ENCODE assay signal across 8 cellular contexts in genomic region chr3:52248816-52249547, GRCh38. TPM values are rescaled to one million over a fixed set of nuclear protein-coding genes. Genes with fewer than 3 reads are reported as not detected.
DNase-seq lines count a peak whose midpoint lies in the region; ATAC-seq and TF ChIP-seq lines count a peak whose summit lies in the region.

No MANE protein-coding gene starts in this region.

- H3K9me2 ChIP-seq in MM.1S (replicated peaks; ENCODE audit: insufficient read depth, low read length), result no peaks in the 10 kb centered on the region

- peaks cover 20% of the 10 kb centered on the region for H3K36me3 Mint-ChIP-seq in activated naive CD4-positive, alpha-beta T cell treated with anti-CD3 and anti-CD28 coated beads, Interleukin-2, amount 50 U/mL, for 24 hours

- POLR2A ChIA-PET in A673 (lab: Charles Lee; ENCODE audit: low non-redundant PET), result interaction anchor here (0.6 kb wide), 1 partner anchor 10 kb away, joined by 3 read pairs; the partner anchor contains the start of gene TWF2

- H3K9me3 Mint-ChIP-seq in activated naive CD4-positive, alpha-beta T cell treated with anti-CD3 and anti-CD28 coated beads, Interleukin-2, amount 50 U/mL, for 24 hours, result no peaks in the 10 kb centered on the region

- CTCF ChIA-PET in A673 (lab: Charles Lee), result no interaction called here

- peaks cover 84% of the 10 kb centered on the region for H3K4me1 Mint-ChIP-seq in activated naive CD4-positive, alpha-beta T cell treated with anti-CD3 and anti-CD28 coated beads, Interleukin-2, amount 50 U/mL, for 24 hours

- no peak overlapping the region for H3K4me3 Mint-ChIP-seq in activated naive CD4-positive, alpha-beta T cell treated with anti-CD3 and anti-CD28 coated beads, Interleukin-2, amount 50 U/mL, for 24 hours

- no peaks in the 10 kb centered on the region for H4K20me1 ChIP-seq in MM.1S (ENCODE audit: insufficient read depth, low read length)

- H3K4me1 ChIP-seq in A673 (ENCODE audit: insufficient read depth, low read length, poor library complexity, severe bottlenecking) (no peaks in the 10 kb centered on the region), MM.1S (ENCODE audit: low read length) (peaks cover 21% of the 10 kb centered on the region)

- peaks cover 22% of the 10 kb centered on the region for H3F3A ChIP-seq in MM.1S (ENCODE audit: insufficient read depth, low read length)

- peaks cover 6% of the 10 kb centered on the region for H3K36me3 ChIP-seq in A673 (ENCODE audit: insufficient read depth, low read length, poor library complexity, severe bottlenecking)
- H3K36me3 ChIP-seq in MM.1S (replicated peaks; ENCODE audit: insufficient read depth, low read length), result no peaks in the 10 kb centered on the region

- no peaks in the 10 kb centered on the region for H3K27me3 ChIP-seq in A673 (replicated peaks; ENCODE audit: insufficient read depth, low read depth, low read length, poor library complexity)
- no peaks in the 10 kb centered on the region for H3K27me3 ChIP-seq in MM.1S (replicated peaks; ENCODE audit: insufficient read depth, low read length)

- no peak overlapping the region for H3K9ac ChIP-seq in MM.1S (ENCODE audit: low read length)

- DNase-seq in A673 (ENCODE audit: low spot score) (peak; percentile 20), GM13977 (ENCODE audit: low spot score) (peak; percentile 14), kidney tubule cell (ENCODE audit: low spot score) (peak; percentile 39), MM.1S (no peak), NOMO-1 treated with DMSO at 0.1 percent for 48 hours (lab: John Stamatoyannopoulos, UW; ENCODE audit: unreplicated experiment) (no peak)

- BruUV-seq in A673 (replicated peaks; lab: Mats Ljungman, UMichigan), result no TSS peak

- no peak overlapping the region for H2AFZ ChIP-seq in MM.1S (ENCODE audit: low read length)

- intact Hi-C loops in A673 (cut with micrococcal nuclease; ENCODE audit: unreplicated experiment), result no loop called here

- H3K27ac Mint-ChIP-seq in activated naive CD4-positive, alpha-beta T cell treated with anti-CD3 and anti-CD28 coated beads, Interleukin-2, amount 50 U/mL, for 24 hours, result peak overlapping the region; percentile 85

- TF ChIP-seq CTCF in A673 (conservative IDR thresholded peaks at IDR 0.05; ENCODE audit: low read depth, low read length) (no peak), GM13977 (IDR thresholded peaks at IDR 0.05; ENCODE audit: extremely low read depth, insufficient read depth, missing control alignments) (no peak), MM.1S (IDR thresholded peaks at IDR 0.05; ENCODE audit: low read length) (no peak)

- H3K27ac ChIP-seq in A673 (ENCODE audit: low read depth, low read length, poor library complexity, severe bottlenecking), result no peak overlapping the region
- no peak overlapping the region for H3K27ac ChIP-seq in MM.1S (ENCODE audit: low read length)

- no peaks in the 10 kb centered on the region for H3K9me3 ChIP-seq in A673 (ENCODE audit: low read depth, low read length, poor library complexity, severe bottlenecking)
- H3K9me3 ChIP-seq in MM.1S (replicated peaks; ENCODE audit: insufficient read depth, low read length), result no peaks in the 10 kb centered on the region

- H3K4me2 ChIP-seq in MM.1S (ENCODE audit: low read depth, low read length), result no peak overlapping the region

- ATAC-seq in HG02981 (IDR thresholded peaks at IDR 0.05; ENCODE audit: unreplicated experiment) (no peak), HG02884 (IDR thresholded peaks at IDR 0.05; ENCODE audit: unreplicated experiment) (no peak)

- no peak overlapping the region for H3K4me3 ChIP-seq in A673 (ENCODE audit: low read depth, low read length, poor library complexity, severe bottlenecking)
- H3K4me3 ChIP-seq in MM.1S (ENCODE audit: low read length), result no peak overlapping the region

- peaks cover 6% of the 10 kb centered on the region; the same call in 1 of the 2 replicates for H3K79me2 ChIP-seq in MM.1S (ENCODE audit: low read length)

- in situ Hi-C loops in GM13977 (cut with MboI; ENCODE audit: low pct_unique_long_range_greater_than_20kb, low sequenced_read_pairs, unreplicated experiment), result no loop called here

- no peaks in the 10 kb centered on the region for H3K27me3 Mint-ChIP-seq in activated naive CD4-positive, alpha-beta T cell treated with anti-CD3 and anti-CD28 coated beads, Interleukin-2, amount 50 U/mL, for 24 hours

RNA-seq across cellular contexts. Expression of gene PPM1M, which starts 3.4 kb away (rescaled TPM):
- total RNA-seq in A673 (2021), result 3.6 and 5.8 TPM in 2 replicates

RNA-seq across cellular contexts. Expression of gene TWF2, which starts 10.0 kb away (rescaled TPM):
- total RNA-seq in A673 (2021), result 18.3 and 21.0 TPM in 2 replicates

RNA-seq across cellular contexts. Expression of gene TLR9, which starts 23.5 kb away (rescaled TPM):
- not detected in 2 replicates for total RNA-seq in A673 (2021)

RNA-seq across cellular contexts. Expression of gene WDR82, which starts 29.5 kb away (rescaled TPM):
- total RNA-seq in A673 (2021), result 50.1 and 54.3 TPM in 2 replicates

RNA-seq across cellular contexts. Expression of gene GLYCTK, which starts 38.6 kb away (rescaled TPM):
- total RNA-seq in A673 (2021), result 4.3 and 5.1 TPM in 2 replicates

Comparison
In these comparisons a context has a peak if more than half of its experiments do, and no peak if none do; other contexts are left out.
1. DNase-seq: peak in A673 (single experiment), GM13977 (single experiment) and kidney tubule cell (single experiment); none in MM.1S (single experiment) and NOMO-1 treated with DMSO at 0.1 percent for 48 hours (single experiment).